In genomic region chr10:43396061-43396927, GRCh38 we compare ENCODE assay signal across 8 cellular contexts. TPM values are rescaled to one million over a fixed set of nuclear protein-coding genes. Genes with fewer than 3 reads are reported as not detected.
DNase-seq lines count a peak whose midpoint lies in the region; ATAC-seq, FAIRE-seq and TF ChIP-seq lines count a peak whose summit lies in the region.

No MANE protein-coding gene starts in this region.

- peak overlapping the region; percentile 18 to 96 (median 91) for H3K27ac Mint-ChIP-seq in immature natural killer cell

- H3K27ac ChIP-seq in VCaP (peak overlapping the region; percentile 99), skin epidermis (peak overlapping the region; percentile 95 to 99 (median 98))

- ATAC-seq in HG02571 (IDR thresholded peaks at IDR 0.05; ENCODE audit: unreplicated experiment) = peak; percentile 56

- TF ChIP-seq CTCF in GM12875 (IDR thresholded peaks at IDR 0.05; ENCODE audit: borderline replicate concordance, insufficient read depth, low read depth, low read length) (no peak), VCaP (conservative IDR thresholded peaks at IDR 0.05) (no peak), bronchial epithelial cell (IDR thresholded peaks at IDR 0.05; ENCODE audit: insufficient read depth, low read length, severe bottlenecking) (no peak)

- peaks cover 18% of the 10 kb centered on the region for H3K36me3 ChIP-seq in bronchial epithelial cell (ENCODE audit: control insufficient read depth, insufficient read depth, low read length)

- peaks cover 13 to 25% (median 22%) of the 10 kb centered on the region in 3 donors for H3K36me3 Mint-ChIP-seq in immature natural killer cell

- H3K4me3 ChIP-seq in GM12875 (ENCODE audit: low read depth, low read length) = peak overlapping the region; percentile 84
- H3K4me3 ChIP-seq in bronchial epithelial cell (ENCODE audit: low read depth, low read length) = peak overlapping the region; percentile 33
- H3K4me3 ChIP-seq in skin epidermis = peak overlapping the region; percentile 48 to 81 (median 67)

- no peak for FAIRE-seq in bronchial epithelial cell (lab: Jason Lieb, UNC)

- peaks cover 9 to 34% (median 20%) of the 10 kb centered on the region in 3 donors for H3K27me3 Mint-ChIP-seq in immature natural killer cell (ENCODE audit: low read depth in 3 of 3)

- DNase-seq in NCI-H1092 (lab: John Stamatoyannopoulos, UW) (peak; percentile 17), bronchial epithelial cell (ENCODE audit: low read depth) (peak; percentile 53), immature natural killer cell (peak; percentile 66 to 69 (median 68)), OCI-M2 (lab: John Stamatoyannopoulos, UW; ENCODE audit: unreplicated experiment) (no peak)

- H3K9me3 Mint-ChIP-seq in immature natural killer cell = no peaks in the 10 kb centered on the region

- H3K4me1 Mint-ChIP-seq in immature natural killer cell = peaks cover 77 to 88% of the 10 kb centered on the region in 2 donors

- peak overlapping the region; percentile 86 to 94 (median 88) for H3K4me3 Mint-ChIP-seq in immature natural killer cell

- no peaks in the 10 kb centered on the region for H3K27me3 ChIP-seq in bronchial epithelial cell (ENCODE audit: control insufficient read depth, insufficient read depth, low read length)

RNA-seq across cellular contexts. Expression of gene HNRNPF, which starts 12.7 kb away (rescaled TPM):
- total RNA-seq in bronchial epithelial cell = 307 and 351 TPM in 2 replicates
- 100 to 1,000 TPM; 184 to 274 (median 203) TPM for polyA plus RNA-seq in immature natural killer cell

RNA-seq across cellular contexts. Expression of gene FXYD4, which starts 24.9 kb away (rescaled TPM):
- not detected in 2 replicates for total RNA-seq in bronchial epithelial cell
- not detected for polyA plus RNA-seq in immature natural killer cell

RNA-seq across cellular contexts. Expression of gene ZNF487, which starts 40.6 kb away (rescaled TPM):
- 2.1 and 3.2 TPM in 2 replicates for total RNA-seq in bronchial epithelial cell
- polyA plus RNA-seq in immature natural killer cell = 10 to 100 TPM in 2 of 3 donors, 1 to 10 TPM in 1; 7.7 to 15.8 (median 13.0) TPM

Comparison
In these comparisons a context has a peak if more than half of its experiments do, and no peak if none do; other contexts are left out.
1. H3K4me3 ChIP-seq: peak in every context shown above with its lines; median percentile 84 in GM12875; 67 in skin epidermis; 33 in bronchial epithelial cell.